In the genomic region with DNA sequence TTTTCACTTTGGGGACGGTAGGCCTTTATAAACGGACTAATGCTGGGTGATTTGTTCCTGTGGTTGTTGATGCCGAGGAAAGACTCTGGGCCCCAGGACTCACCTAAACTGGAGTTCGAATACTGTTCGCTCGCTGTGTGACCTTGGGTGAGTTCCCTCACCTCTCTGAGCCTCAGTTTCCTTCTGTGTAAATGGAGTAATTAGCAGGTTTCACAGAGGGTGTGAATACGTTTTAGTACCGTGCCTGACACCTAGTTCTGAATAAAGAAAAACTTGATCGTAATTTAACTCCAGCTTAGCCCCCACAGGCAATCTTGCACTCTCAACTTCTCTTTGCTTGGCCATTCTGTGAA, we compare ENCODE assay signal across 8 cellular contexts. TPM values are rescaled to one million over a fixed set of nuclear protein-coding genes. Genes with fewer than 3 reads are reported as not detected.
DNase-seq lines count a peak whose midpoint lies in the region; ATAC-seq and TF ChIP-seq lines count a peak whose summit lies in the region.

No MANE protein-coding gene starts in this region.

- peaks cover 29% of the 10 kb centered on the region for H3K79me2 ChIP-seq in OCI-LY1 (ENCODE audit: insufficient read depth, low read length)
- H3K79me2 ChIP-seq in neural progenitor cell (ENCODE audit: low read depth) = peaks cover 68% of the 10 kb centered on the region

- H3K4me1 ChIP-seq in OCI-LY1 (ENCODE audit: insufficient read depth, low read length, severe bottlenecking) = peaks cover 18% of the 10 kb centered on the region
- H3K4me1 ChIP-seq in endocrine pancreas (ENCODE audit: control insufficient read depth, insufficient read depth, low read length) = peaks cover 13% of the 10 kb centered on the region
- peaks cover 14% of the 10 kb centered on the region for H3K4me1 ChIP-seq in neural progenitor cell

- H3K27me3 Mint-ChIP-seq in CD14-positive monocyte (ENCODE audit: low read depth in 3 of 3) = no peaks in the 10 kb centered on the region
- peaks cover 5% of the 10 kb centered on the region for H3K27me3 Mint-ChIP-seq in neural progenitor cell (ENCODE audit: insufficient read depth, low read depth)

- H3F3A ChIP-seq in OCI-LY1 (ENCODE audit: insufficient read depth, low read length) (no peaks in the 10 kb centered on the region), neural progenitor cell (ENCODE audit: low read depth) (no peaks in the 10 kb centered on the region)

- H3K27ac ChIP-seq in OCI-LY1 (ENCODE audit: low read depth, low read length, poor library complexity, severe bottlenecking) (no peak overlapping the region), neural progenitor cell (no peak overlapping the region)

- H3K36me3 Mint-ChIP-seq in CD14-positive monocyte = peaks cover 3% of the 10 kb centered on the region in 2 donors
- H3K36me3 Mint-ChIP-seq in neural progenitor cell = no peaks in the 10 kb centered on the region

- DNase-seq in CD14-positive monocyte (ENCODE audit: low spot score) (no peak), neural progenitor cell (ENCODE audit: low spot score) (no peak), NCI-H2227 (lab: John Stamatoyannopoulos, UW; ENCODE audit: unreplicated experiment) (no peak), cerebellar cortex (ENCODE audit: low spot score) (no peak)

- H3K27ac Mint-ChIP-seq in CD14-positive monocyte (peak overlapping the region; percentile 92 to 100 (median 100)), neural progenitor cell (peak overlapping the region; percentile 100)

- ATAC-seq in HG02588 (IDR thresholded peaks at IDR 0.05; ENCODE audit: unreplicated experiment) (no peak), GM19328 (IDR thresholded peaks at IDR 0.05; ENCODE audit: unreplicated experiment) (no peak)

- H3K9me3 Mint-ChIP-seq in CD14-positive monocyte (no peaks in the 10 kb centered on the region), neural progenitor cell (no peaks in the 10 kb centered on the region)

- intact Hi-C loops in CD14-positive monocyte (cut with micrococcal nuclease) = loop anchor here (5.0 kb wide), 4 partner anchors 234 to 649 kb away; a partner anchor contains a TSS

- H3K9me3 ChIP-seq in OCI-LY1 (ENCODE audit: low read length) (no peaks in the 10 kb centered on the region), endocrine pancreas (ENCODE audit: control insufficient read depth, low read length) (no peaks in the 10 kb centered on the region), neural progenitor cell (ENCODE audit: low read depth) (no peaks in the 10 kb centered on the region)

- peak overlapping the region; percentile 76 for H3K9ac ChIP-seq in OCI-LY1 (ENCODE audit: low read length)
- H3K9ac ChIP-seq in endocrine pancreas (ENCODE audit: control insufficient read depth, insufficient read depth, low read length) = peak overlapping the region; percentile 97
- H3K9ac ChIP-seq in neural progenitor cell = peak overlapping the region; percentile 97

- H3K4me3 Mint-ChIP-seq in CD14-positive monocyte = peak overlapping the region; percentile 93 to 96
- H3K4me3 Mint-ChIP-seq in neural progenitor cell = peak overlapping the region; percentile 95

- H3K4me2 ChIP-seq in OCI-LY1 (ENCODE audit: low read length) (peak overlapping the region; percentile 93), neural progenitor cell (peak overlapping the region; percentile 99)

- H3K4me3 ChIP-seq in OCI-LY1 (ENCODE audit: low read depth, low read length, poor library complexity, severe bottlenecking) (peak overlapping the region; percentile 92), endocrine pancreas (ENCODE audit: control insufficient read depth, insufficient read depth, low read length) (peak overlapping the region; percentile 89), neural progenitor cell (peak overlapping the region; percentile 95)

- no peaks in the 10 kb centered on the region for H3K9me2 ChIP-seq in OCI-LY1 (ENCODE audit: low read depth, low read length)

- no peaks in the 10 kb centered on the region for H3K36me3 ChIP-seq in OCI-LY1 (ENCODE audit: insufficient read depth, low read length)
- H3K36me3 ChIP-seq in endocrine pancreas (ENCODE audit: control insufficient read depth, insufficient read depth, low read length) = no peaks in the 10 kb centered on the region
- H3K36me3 ChIP-seq in neural progenitor cell = no peaks in the 10 kb centered on the region

- H3K27me3 ChIP-seq in OCI-LY1 (ENCODE audit: insufficient read depth, low read length) = no peaks in the 10 kb centered on the region
- no peaks in the 10 kb centered on the region for H3K27me3 ChIP-seq in endocrine pancreas (ENCODE audit: control insufficient read depth, insufficient read depth, low read length)
- no peaks in the 10 kb centered on the region for H3K27me3 ChIP-seq in neural progenitor cell

- H4K20me1 ChIP-seq in OCI-LY1 (ENCODE audit: insufficient read depth, low read length) = no peaks in the 10 kb centered on the region
- peaks cover 36% of the 10 kb centered on the region for H4K20me1 ChIP-seq in neural progenitor cell (ENCODE audit: low read depth)

- TF ChIP-seq CTCF in CD14-positive monocyte (IDR thresholded peaks at IDR 0.05) (no peak), OCI-LY1 (IDR thresholded peaks at IDR 0.05; ENCODE audit: low read length) (no peak), neural progenitor cell (IDR thresholded peaks at IDR 0.05) (no peak)

- H3K4me1 Mint-ChIP-seq in CD14-positive monocyte = peaks cover 24% of the 10 kb centered on the region
- peaks cover 31% of the 10 kb centered on the region for H3K4me1 Mint-ChIP-seq in neural progenitor cell

- H2AFZ ChIP-seq in OCI-LY1 (ENCODE audit: low read length) = no peak overlapping the region
- H2AFZ ChIP-seq in neural progenitor cell (replicated peaks) = peak overlapping the region; percentile 100

RNA-seq across cellular contexts. Expression of a gene that starts 0.5 kb away (rescaled TPM):
- polyA plus RNA-seq in CD14-positive monocyte = 10 to 100 TPM; 14.4 to 18.2 TPM
- 28.4 and 33.7 TPM in 2 replicates for total RNA-seq in neural progenitor cell (ENCODE audit: low replicate concordance)

RNA-seq across cellular contexts. Expression of a gene that starts 0.8 kb away (rescaled TPM):
- 10 to 100 TPM; 20.0 to 21.0 TPM for polyA plus RNA-seq in CD14-positive monocyte
- total RNA-seq in neural progenitor cell (ENCODE audit: low replicate concordance) = 40.9 and 57.5 TPM in 2 replicates
